Comparison of ENCODE assay signal across 1 cellular context in the genomic region with DNA sequence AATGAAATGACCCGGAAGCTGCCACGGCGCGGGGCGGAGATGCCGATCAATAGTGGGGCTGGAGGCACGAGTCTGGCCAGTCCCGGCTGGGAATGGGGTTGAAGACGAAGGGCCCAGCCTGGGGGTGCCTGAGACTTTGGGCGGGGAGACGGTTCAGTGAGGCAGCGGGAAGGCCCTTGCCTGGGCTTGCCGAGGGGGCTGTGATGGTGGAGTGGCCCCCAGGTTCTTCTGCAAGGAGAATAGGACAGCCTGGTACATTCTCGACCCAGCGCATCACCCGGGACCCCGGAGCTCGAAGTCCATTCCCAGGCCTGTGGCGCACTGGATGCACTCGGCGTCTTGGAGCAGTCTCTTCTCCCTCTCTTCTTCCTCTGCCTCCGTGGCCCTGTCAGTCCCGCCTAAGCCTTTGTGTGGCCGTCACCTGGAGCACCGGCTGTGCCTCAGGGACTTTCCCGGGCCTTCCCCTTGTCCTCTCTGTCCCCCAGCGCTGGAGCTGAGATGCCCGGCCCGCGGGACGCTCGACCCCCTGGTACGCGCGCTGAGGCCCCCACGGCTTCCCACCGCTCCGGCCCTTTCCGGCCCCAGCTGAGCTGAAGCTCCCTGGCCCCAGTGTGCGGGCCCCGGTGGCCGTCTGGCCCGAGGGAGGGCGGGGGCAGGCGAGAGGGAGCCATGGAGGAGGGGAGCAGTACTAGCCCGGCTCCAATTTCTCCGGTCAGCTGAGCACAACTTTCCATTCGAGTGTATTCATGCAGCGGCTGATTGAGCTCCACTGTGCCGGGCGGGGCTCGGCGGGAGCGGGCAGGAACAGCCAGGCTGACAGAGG.
TF ChIP-seq lines count a peak whose summit lies in the region.

No MANE protein-coding gene starts in this region.

TF ChIP-seq in IMR-90, 13 proteins besides CTCF, POLR2A, EP300 and RAD21 (continued from another document):
- no peak for TF ChIP-seq RFX5 (IDR thresholded peaks at IDR 0.05; ENCODE audit: low read depth, low read length)
- no peak for TF ChIP-seq CEBPB (IDR thresholded peaks at IDR 0.05; ENCODE audit: low read depth, low read length)
- TF ChIP-seq CHD1 (IDR thresholded peaks at IDR 0.05; ENCODE audit: low read depth, low read length) = no peak
- no peak for TF ChIP-seq MAZ (IDR thresholded peaks at IDR 0.05; ENCODE audit: borderline replicate concordance, low read depth, low read length)
- TF ChIP-seq BHLHE40 (IDR thresholded peaks at IDR 0.05; ENCODE audit: low read depth, low read length) = no peak
- TF ChIP-seq MAFK (IDR thresholded peaks at IDR 0.05; ENCODE audit: low read depth, low read length) = no peak
- no peak for TF ChIP-seq RCOR1 (IDR thresholded peaks at IDR 0.05; ENCODE audit: insufficient replicate concordance, low read length)
- TF ChIP-seq NFE2L2 (IDR thresholded peaks at IDR 0.05; ENCODE audit: low read depth, low read length) = no peak
TF ChIP-seq in IMR-90: peak in this region for 0.
